In genomic region chr7:28517606-28518005, GRCh38 we compare ENCODE assay signal across 27 cellular contexts.
"Had no signal": no experiment of that assay in that cellular context is flagged by ENCODE, and none has a peak within 500 bp of the region (broad histone marks: within the 10 kb centered on the region; RNA-seq: fewer than 3 reads in every experiment).

No MANE protein-coding gene starts in this region.

- H3K27me3 Mint-ChIP-seq: activated CD4-positive, alpha-beta T cell treated with anti-CD3 and anti-CD28 coated beads, Interleukin-2, amount 10 ng/mL, durations not matched to agents 7 days and 5 days had no signal

- FAIRE-seq: astrocyte had no signal

- H3K9me3 Mint-ChIP-seq: activated CD4-positive, alpha-beta T cell treated with anti-CD3 and anti-CD28 coated beads, Interleukin-2, amount 10 ng/mL, durations not matched to agents 7 days and 5 days; activated naive CD4-positive, alpha-beta T cell treated with anti-CD3 and anti-CD28 coated beads, Interleukin-2, amount 50 U/mL, for 24 hours; activated T-cell treated with anti-CD3 and anti-CD28 coated beads, Interleukin-2, amount 50 U/mL, for 24 hours; activated T-helper 2 cell treated with anti-CD3 and anti-CD28 coated beads, Interferon-gamma antibody, Interleukin-2, Interleukin-4, amounts not matched to agents 10 μg/mL and 5 μg/mL and 100 μg/mL, durations not matched to agents 14 hours and 24 hours and 36 hours; WTC11 had no signal

- DNase-seq: activated CD4-positive, alpha-beta T cell treated with anti-CD3 and anti-CD28 coated beads for 36 hours; activated CD4-positive, alpha-beta T cell treated with anti-CD3 and anti-CD28 coated beads, Interleukin-2, amount 10 ng/mL, durations not matched to agents 7 days and 5 days; activated CD4-positive, alpha-beta T cell treated with anti-CD3 and anti-CD28 coated beads, Interleukin-2, amount 50 U/mL, for 48 hours; activated CD8-positive, alpha-beta T cell treated with anti-CD3 and anti-CD28 coated beads, Interleukin-2, amount 10 ng/mL, durations not matched to agents 7 days and 5 days; activated gamma-delta T cell; activated naive CD4-positive, alpha-beta T cell treated with Interleukin-2 at 50 U/mL for 16 hours; activated T-cell treated with anti-CD3 and anti-CD28 coated beads, Interleukin-2, amount 50 U/mL, for 24 hours; adrenal gland; body of pancreas; caudate nucleus; Kasumi-1; KG1; MG63; NCI-H1048; NCI-H1436 treated with DMSO at 0.1 percent for 48 hours; NCI-H1694 treated with DMSO at 0.1 percent for 48 hours; NCI-H2029; NCI-H345; SHP77; SJCRH30 had no signal

- ATAC-seq: activated CD4-positive, alpha-beta T cell treated with anti-CD3 and anti-CD28 coated beads for 36 hours; activated CD4-positive, CD25-positive, alpha-beta regulatory T cell treated with anti-CD3 and anti-CD28 coated beads, Interleukin-2, amount 50 U/mL, for 24 hours; activated CD8-positive, alpha-beta T cell treated with anti-CD3 and anti-CD28 coated beads, Interleukin-2, amount 10 ng/mL, durations not matched to agents 7 days and 5 days; body of pancreas; Panc1 had no signal

- H3K4me3 Mint-ChIP-seq: activated CD4-positive, alpha-beta T cell treated with anti-CD3 and anti-CD28 coated beads for 36 hours; activated CD4-positive, alpha-beta T cell treated with anti-CD3 and anti-CD28 coated beads, Interleukin-2, amount 10 ng/mL, durations not matched to agents 7 days and 5 days; activated CD8-positive, alpha-beta T cell treated with anti-CD3 and anti-CD28 coated beads, Interleukin-2, amount 10 ng/mL, durations not matched to agents 7 days and 5 days; activated naive CD4-positive, alpha-beta T cell treated with anti-CD3 and anti-CD28 coated beads, Interleukin-2, amount 50 U/mL, for 24 hours; activated T-cell treated with anti-CD3 and anti-CD28 coated beads, Interleukin-2, amount 50 U/mL, for 24 hours had no signal

- H3K36me3 Mint-ChIP-seq: activated naive CD4-positive, alpha-beta T cell treated with anti-CD3 and anti-CD28 coated beads, Interleukin-2, amount 50 U/mL, for 24 hours; WTC11 had no signal

- H3K36me3 ChIP-seq: adrenal gland, SJCRH30 had no signal

- H3K9me3 ChIP-seq: adrenal gland, body of pancreas, MG63, SJCRH30 had no signal

- H3K4me1 ChIP-seq: adrenal gland, body of pancreas had no signal

- H3K27ac Mint-ChIP-seq: activated CD4-positive, alpha-beta T cell treated with anti-CD3 and anti-CD28 coated beads for 36 hours; activated CD4-positive, alpha-beta T cell treated with anti-CD3 and anti-CD28 coated beads, Interleukin-2, amount 10 ng/mL, durations not matched to agents 7 days and 5 days; activated CD8-positive, alpha-beta T cell treated with anti-CD3 and anti-CD28 coated beads, Interleukin-2, amount 10 ng/mL, durations not matched to agents 7 days and 5 days; activated naive CD4-positive, alpha-beta T cell treated with anti-CD3 and anti-CD28 coated beads, Interleukin-2, amount 50 U/mL, for 24 hours; activated T-cell treated with anti-CD3 and anti-CD28 coated beads, Interleukin-2, amount 50 U/mL, for 24 hours; activated T-helper 2 cell treated with anti-CD3 and anti-CD28 coated beads, Interferon-gamma antibody, Interleukin-2, Interleukin-4, amounts not matched to agents 10 μg/mL and 5 μg/mL and 100 μg/mL, durations not matched to agents 14 hours and 24 hours and 36 hours had no signal

- H3K4me3 ChIP-seq: adrenal gland, body of pancreas, MG63, SJCRH30, SK-N-MC had no signal

- H3K27ac ChIP-seq: adrenal gland, body of pancreas, SJCRH30, SK-N-MC had no signal

- H3K27me3 ChIP-seq: adrenal gland, body of pancreas, MG63, SJCRH30 had no signal

- H3K4me1 Mint-ChIP-seq: activated CD4-positive, alpha-beta T cell treated with anti-CD3 and anti-CD28 coated beads for 36 hours; activated CD4-positive, alpha-beta T cell treated with anti-CD3 and anti-CD28 coated beads, Interleukin-2, amount 10 ng/mL, durations not matched to agents 7 days and 5 days; activated naive CD4-positive, alpha-beta T cell treated with anti-CD3 and anti-CD28 coated beads, Interleukin-2, amount 50 U/mL, for 24 hours had no signal
